ENCODE assay signal across 35 cellular contexts in genomic region chr6:134455319-134455718, GRCh38.
"Had no signal": no experiment of that assay in that cellular context is flagged by ENCODE, and none has a peak within 500 bp of the region (broad histone marks: within the 10 kb centered on the region; RNA-seq: fewer than 3 reads in every experiment).

No MANE protein-coding gene starts in this region.

- H3K4me3 Mint-ChIP-seq: activated naive CD4-positive, alpha-beta T cell treated with anti-CD3 and anti-CD28 coated beads for 36 hours; activated naive CD8-positive, alpha-beta T cell treated with anti-CD3 and anti-CD28 coated beads for 36 hours; activated T-helper 1 cell treated with anti-CD3 and anti-CD28 coated beads, Interleukin-12 subunit alpha, Interleukin-12 subunit beta, Interleukin-2, Interleukin-4 antibody, amounts not matched to agents 30 ng/mL and 10 ng/mL and 1 ng/mL, durations not matched to agents 14 hours and 24 hours and 36 hours; central memory CD8-positive, alpha-beta T cell; dendritic cell treated with granulocyte-macrophage colony-stimulating factor and Interleukin-4, amounts not matched to agents 40 ng/mL and 50 ng/mL, for 4 days; immature natural killer cell; natural killer cell; neural progenitor cell; T-helper 1 cell treated with Interleukin-12 subunit alpha and Interleukin-12 subunit beta and Interleukin-4 antibody, amounts not matched to agents 30 μg/mL and 1 μg/mL, for 36 hours had no signal

- H3K4me1 ChIP-seq: adrenal gland, ascending aorta, neural progenitor cell, spleen had no signal

- H3K9me3 ChIP-seq: adrenal gland, ascending aorta, spleen, thoracic aorta had no signal

- H3K9me3 Mint-ChIP-seq: activated naive CD4-positive, alpha-beta T cell treated with anti-CD3 and anti-CD28 coated beads for 36 hours; activated naive CD8-positive, alpha-beta T cell treated with anti-CD3 and anti-CD28 coated beads for 36 hours; activated T-helper 1 cell treated with anti-CD3 and anti-CD28 coated beads, Interleukin-12 subunit alpha, Interleukin-12 subunit beta, Interleukin-2, Interleukin-4 antibody, amounts not matched to agents 30 ng/mL and 10 ng/mL and 1 ng/mL, durations not matched to agents 14 hours and 24 hours and 36 hours; central memory CD8-positive, alpha-beta T cell; immature natural killer cell; natural killer cell; neural progenitor cell; T-helper 1 cell treated with Interleukin-12 subunit alpha and Interleukin-12 subunit beta and Interleukin-4 antibody, amounts not matched to agents 30 μg/mL and 1 μg/mL, for 36 hours had no signal

- H3K36me3 Mint-ChIP-seq: activated naive CD8-positive, alpha-beta T cell treated with anti-CD3 and anti-CD28 coated beads for 36 hours; immature natural killer cell; natural killer cell; neural progenitor cell had no signal

- H2AFZ ChIP-seq: neural progenitor cell, parathyroid adenoma had no signal

- H3K27ac ChIP-seq: adrenal gland, ascending aorta, brain microvascular endothelial cell, neural progenitor cell, spleen, thoracic aorta, WERI-Rb-1 had no signal

- H3K27ac Mint-ChIP-seq: activated naive CD4-positive, alpha-beta T cell treated with anti-CD3 and anti-CD28 coated beads for 36 hours; activated naive CD8-positive, alpha-beta T cell treated with anti-CD3 and anti-CD28 coated beads for 36 hours; activated T-helper 1 cell treated with anti-CD3 and anti-CD28 coated beads, Interleukin-12 subunit alpha, Interleukin-12 subunit beta, Interleukin-2, Interleukin-4 antibody, amounts not matched to agents 30 ng/mL and 10 ng/mL and 1 ng/mL, durations not matched to agents 14 hours and 24 hours and 36 hours; dendritic cell treated with granulocyte-macrophage colony-stimulating factor and Interleukin-4, amounts not matched to agents 40 ng/mL and 50 ng/mL, for 4 days; immature natural killer cell; natural killer cell; neural progenitor cell; T-helper 1 cell treated with Interleukin-12 subunit alpha and Interleukin-12 subunit beta and Interleukin-4 antibody, amounts not matched to agents 30 μg/mL and 1 μg/mL, for 36 hours had no signal

- DNase-seq: activated CD4-positive, alpha-beta T cell treated with anti-CD3 and anti-CD28 coated beads for 48 hours; activated CD4-positive, alpha-beta T cell treated with anti-CD3 and anti-CD28 coated beads, Interleukin-2, amount 50 U/mL, for 48 hours; activated CD8-positive, alpha-beta memory T cell treated with anti-CD3 and anti-CD28 coated beads for 24 hours; activated CD8-positive, alpha-beta memory T cell treated with anti-CD3 and anti-CD28 coated beads, Interleukin-2, amount 50 U/mL, for 4 hours; activated effector memory CD4-positive, alpha-beta T cell treated with anti-CD3 and anti-CD28 coated beads, Interleukin-2, amount 50 U/mL, for 16 hours; activated naive CD4-positive, alpha-beta T cell treated with anti-CD3 and anti-CD28 coated beads for 36 hours; activated naive CD8-positive, alpha-beta T cell treated with anti-CD3 and anti-CD28 coated beads for 36 hours; activated T-cell treated with anti-CD3 and anti-CD28 coated beads, Interleukin-2, amount 50 U/mL, for 1 hour; adrenal gland; brain microvascular endothelial cell; effector CD4-positive, alpha-beta T cell; head of caudate nucleus; hippocampal formation; immature natural killer cell; kidney; left colon; natural killer cell; occipital lobe; right cardiac atrium; spleen; stimulated activated CD4-positive, alpha-beta T cell treated with anti-CD3 and anti-CD28 coated beads, Interleukin-2, amount 100 ng/mL, for 48 hours; stimulated activated naive CD8-positive, alpha-beta T cell treated with anti-CD3 and anti-CD28 coated beads, Interleukin-15, Interleukin-2, amounts not matched to agents 100 U/mL and 50 U/mL, for 24 hours; SW 1271; T-helper 9 cell; trophoblast cell; WERI-Rb-1 had no signal

- H3K79me2 ChIP-seq: parathyroid adenoma had no signal

- H3K4me3 ChIP-seq: adrenal gland, ascending aorta, neural progenitor cell, spleen, thoracic aorta had no signal

- ATAC-seq: activated CD4-positive, CD25-positive, alpha-beta regulatory T cell treated with anti-CD3 and anti-CD28 coated beads, Interleukin-2, amount 50 U/mL, for 24 hours; left colon; natural killer cell; right cardiac atrium; stimulated activated naive CD8-positive, alpha-beta T cell treated with anti-CD3 and anti-CD28 coated beads, Interleukin-15, Interleukin-2, amounts not matched to agents 100 U/mL and 50 U/mL, for 24 hours had no signal

- H3K36me3 ChIP-seq: adrenal gland, ascending aorta, brain microvascular endothelial cell, neural progenitor cell, spleen, thoracic aorta, WERI-Rb-1 had no signal

- H3K4me1 Mint-ChIP-seq: natural killer cell had no signal

- H3K4me2 ChIP-seq: neural progenitor cell had no signal

- H3K27me3 Mint-ChIP-seq: activated naive CD8-positive, alpha-beta T cell treated with anti-CD3 and anti-CD28 coated beads for 36 hours; central memory CD8-positive, alpha-beta T cell; dendritic cell treated with granulocyte-macrophage colony-stimulating factor and Interleukin-4, amounts not matched to agents 40 ng/mL and 50 ng/mL, for 4 days had no signal

- H3K27me3 ChIP-seq: adrenal gland, ascending aorta, brain microvascular endothelial cell, neural progenitor cell, spleen had no signal
